In genomic region chr10:6121144-6121543, GRCh38 we compare ENCODE assay signal across 1 cellular context.
TF ChIP-seq lines count a peak whose summit lies in the region.

No MANE protein-coding gene starts in this region.

TF ChIP-seq in IMR-90, 13 proteins besides CTCF, POLR2A, EP300 and RAD21:
- no peak for TF ChIP-seq ELK1 (IDR thresholded peaks at IDR 0.05; ENCODE audit: borderline replicate concordance, low read depth, low read length)
- TF ChIP-seq BHLHE40 (IDR thresholded peaks at IDR 0.05; ENCODE audit: low read depth, low read length): no peak
- TF ChIP-seq CEBPB (IDR thresholded peaks at IDR 0.05; ENCODE audit: low read depth, low read length): no peak
- TF ChIP-seq RCOR1 (IDR thresholded peaks at IDR 0.05; ENCODE audit: insufficient replicate concordance, low read length): no peak
- TF ChIP-seq RFX5 (IDR thresholded peaks at IDR 0.05; ENCODE audit: low read depth, low read length): no peak
- no peak for TF ChIP-seq SMC3 (IDR thresholded peaks at IDR 0.05; ENCODE audit: low read depth, low read length)
- 0 out of 2 replicates have a peak, but pooled peaks have one; percentile 26 for TF ChIP-seq FOS (IDR thresholded peaks at IDR 0.05; ENCODE audit: low read depth, low read length)
- TF ChIP-seq CHD1 (IDR thresholded peaks at IDR 0.05; ENCODE audit: low read depth, low read length): no peak
TF ChIP-seq in IMR-90: peak in this region for 1.
